Comparison of ENCODE assay signal across 23 cellular contexts in the genomic region with DNA sequence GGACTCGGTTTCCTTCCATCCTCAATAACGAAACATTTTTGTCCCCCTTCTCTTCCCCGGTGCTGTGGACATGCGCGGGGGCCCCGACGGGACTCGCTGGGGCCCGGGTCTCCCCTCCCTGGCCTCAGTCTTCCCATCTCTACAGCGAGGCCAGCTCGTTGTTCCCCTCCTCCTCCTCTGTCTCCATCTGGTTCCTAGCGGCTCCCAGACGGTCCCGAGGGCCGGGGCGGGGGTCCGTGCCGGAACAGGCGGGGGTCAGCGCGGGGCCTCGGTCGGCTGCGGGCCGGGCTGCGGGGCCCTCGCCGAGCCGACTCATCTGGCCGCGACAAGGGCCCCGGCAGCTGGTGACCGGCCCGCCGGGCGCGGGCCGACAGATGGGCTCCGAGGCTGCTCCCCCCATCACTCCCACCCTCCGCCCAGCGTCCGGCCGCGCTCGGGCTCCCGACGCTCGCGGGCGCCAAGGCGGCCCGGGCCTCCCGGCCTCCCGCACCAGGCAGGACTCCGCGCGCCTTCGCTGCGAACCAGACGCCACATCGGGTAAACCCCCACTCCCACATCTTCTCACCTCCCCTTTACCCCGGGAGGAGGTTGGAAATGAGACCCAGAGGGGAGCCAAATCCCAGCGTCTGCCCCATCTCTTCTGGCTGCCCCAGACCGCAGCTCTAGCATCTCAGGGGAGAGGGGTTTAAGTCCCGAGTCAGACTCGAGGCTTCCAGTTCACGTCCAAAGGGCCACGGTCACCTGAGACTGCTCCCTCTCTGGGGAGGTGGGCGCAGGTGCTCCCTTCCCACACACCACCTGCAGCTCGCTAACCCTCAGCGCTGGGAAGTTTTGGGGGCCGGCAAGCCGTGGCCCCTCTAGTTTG. TPM values are rescaled to one million over a fixed set of nuclear protein-coding genes. Genes with fewer than 3 reads are reported as not detected.
DNase-seq lines count a peak whose midpoint lies in the region; ATAC-seq, FAIRE-seq and TF ChIP-seq lines count a peak whose summit lies in the region.
"Had no signal": no experiment of that assay in that cellular context is flagged by ENCODE, and none has a peak within 500 bp of the region (broad histone marks: within the 10 kb centered on the region; RNA-seq: fewer than 3 reads in every experiment).

No MANE protein-coding gene starts in this region.

- ATAC-seq in upper lobe of right lung (no peak), HG03097 (IDR thresholded peaks at IDR 0.05; ENCODE audit: low FRiP score, unreplicated experiment) (no peak)
- ATAC-seq: natural killer cell had no signal

- H4K20me1 ChIP-seq in astrocyte (ENCODE audit: insufficient read depth, low read length), result peaks cover 73% of the 10 kb centered on the region

- H3K4me3 ChIP-seq in astrocyte (ENCODE audit: insufficient read depth, low read depth, low read length), result no peak overlapping the region
- H3K4me3 ChIP-seq in iPS-15b (ENCODE audit: low read depth, low read length), result peak overlapping the region; percentile 46
- no peak overlapping the region for H3K4me3 ChIP-seq in upper lobe of right lung
- H3K4me3 ChIP-seq: thyroid gland had no signal

- peaks cover 3% of the 10 kb centered on the region for H3K36me3 ChIP-seq in astrocyte (ENCODE audit: insufficient read depth, low read length)
- peaks cover 9% of the 10 kb centered on the region for H3K36me3 ChIP-seq in iPS-15b (ENCODE audit: control insufficient read depth, insufficient read depth, low read length)
- H3K36me3 ChIP-seq in upper lobe of right lung, result peaks cover 12% of the 10 kb centered on the region

- peaks cover 15% of the 10 kb centered on the region for H3K36me3 Mint-ChIP-seq in astrocyte (ENCODE audit: low read depth, unreplicated experiment)
- H3K36me3 Mint-ChIP-seq: activated naive CD8-positive, alpha-beta T cell treated with anti-CD3 and anti-CD28 coated beads, Interleukin-2, amount 10 ng/mL, durations not matched to agents 7 days and 5 days; natural killer cell had no signal

- peaks cover 6% of the 10 kb centered on the region for H3K9me3 Mint-ChIP-seq in astrocyte (ENCODE audit: unreplicated experiment)
- H3K9me3 Mint-ChIP-seq: activated naive CD8-positive, alpha-beta T cell treated with anti-CD3 and anti-CD28 coated beads, Interleukin-2, amount 10 ng/mL, durations not matched to agents 7 days and 5 days; dendritic cell treated with granulocyte-macrophage colony-stimulating factor and Interleukin-4, amounts not matched to agents 40 ng/mL and 50 ng/mL, for 4 days; natural killer cell; stimulated activated memory B cell treated with anti-CD40 and anti-IgM and Interleukin-4, amounts not matched to agents 10 μg/mL and 1 μg/mL and 100 μg/mL, for 72 hours had no signal

- H3K9me3 ChIP-seq in astrocyte (ENCODE audit: insufficient read depth, low read depth, low read length), result peaks cover 6% of the 10 kb centered on the region
- H3K9me3 ChIP-seq in iPS-15b (ENCODE audit: control insufficient read depth, insufficient read depth, low read length), result no peaks in the 10 kb centered on the region
- no peaks in the 10 kb centered on the region for H3K9me3 ChIP-seq in upper lobe of right lung
- H3K9me3 ChIP-seq: BE2C, thyroid gland had no signal

- H3K9ac ChIP-seq in astrocyte (ENCODE audit: low read length) (no peak overlapping the region), iPS-15b (ENCODE audit: low read depth, low read length) (no peak overlapping the region)

- H3K27me3 ChIP-seq in astrocyte (ENCODE audit: insufficient read depth, low read length) (peaks cover 67% of the 10 kb centered on the region), iPS-15b (ENCODE audit: control insufficient read depth, insufficient read depth, low read length) (peaks cover 67% of the 10 kb centered on the region), upper lobe of right lung (peaks cover 73% of the 10 kb centered on the region)

- H3K4me1 Mint-ChIP-seq in astrocyte (ENCODE audit: low read depth, unreplicated experiment), result peaks cover 11% of the 10 kb centered on the region

- no peaks in the 10 kb centered on the region for H3K79me2 ChIP-seq in astrocyte (ENCODE audit: insufficient read depth, low read length)

- TF ChIP-seq CTCF in astrocyte (IDR thresholded peaks at IDR 0.05; ENCODE audit: insufficient read depth, low read depth, low read length), result no peak
- TF ChIP-seq CTCF in upper lobe of right lung (IDR thresholded peaks at IDR 0.05), result no peak

- H3K4me1 ChIP-seq in astrocyte (ENCODE audit: insufficient read depth, low read length) (no peaks in the 10 kb centered on the region), iPS-15b (ENCODE audit: control insufficient read depth, insufficient read depth, low read length) (peaks cover 26% of the 10 kb centered on the region), upper lobe of right lung (peaks cover 4% of the 10 kb centered on the region)
- H3K4me1 ChIP-seq: BE2C had no signal

- H3K4me3 Mint-ChIP-seq in astrocyte (ENCODE audit: unreplicated experiment), result no peak overlapping the region
- H3K4me3 Mint-ChIP-seq: activated naive CD8-positive, alpha-beta T cell treated with anti-CD3 and anti-CD28 coated beads, Interleukin-2, amount 10 ng/mL, durations not matched to agents 7 days and 5 days; dendritic cell treated with granulocyte-macrophage colony-stimulating factor and Interleukin-4, amounts not matched to agents 40 ng/mL and 50 ng/mL, for 4 days; natural killer cell; stimulated activated memory B cell treated with anti-CD40 and anti-IgM and Interleukin-4, amounts not matched to agents 10 μg/mL and 1 μg/mL and 100 μg/mL, for 72 hours had no signal

- intact Hi-C loops in posterior vena cava (cut with DNase I), result no loop called here
- intact Hi-C loops in upper lobe of right lung (cut with DNase I), result no loop called here

- no peak for FAIRE-seq in astrocyte (lab: Jason Lieb, UNC)

- H3K27ac Mint-ChIP-seq in astrocyte (ENCODE audit: unreplicated experiment), result no peak overlapping the region
- H3K27ac Mint-ChIP-seq: activated naive CD8-positive, alpha-beta T cell treated with anti-CD3 and anti-CD28 coated beads, Interleukin-2, amount 10 ng/mL, durations not matched to agents 7 days and 5 days; dendritic cell treated with granulocyte-macrophage colony-stimulating factor and Interleukin-4, amounts not matched to agents 40 ng/mL and 50 ng/mL, for 4 days; natural killer cell; stimulated activated memory B cell treated with anti-CD40 and anti-IgM and Interleukin-4, amounts not matched to agents 10 μg/mL and 1 μg/mL and 100 μg/mL, for 72 hours had no signal

- H3K4me2 ChIP-seq in astrocyte (ENCODE audit: low read length), result peak overlapping the region; percentile 39

- DNase-seq in NCI-H2171 treated with DMSO at 0.1 percent for 48 hours (lab: John Stamatoyannopoulos, UW) (peak; percentile 22), NCI-H2171 (lab: John Stamatoyannopoulos, UW) (no peak), astrocyte (ENCODE audit: low read depth) (no peak), posterior vena cava (ENCODE audit: low spot score) (peak; percentile 50), upper lobe of right lung (no peak), UCSD-AML1 (lab: John Stamatoyannopoulos, UW; ENCODE audit: unreplicated experiment) (no peak)
- DNase-seq: 8988T; activated CD4-positive, CD25-positive, alpha-beta regulatory T cell; BE2C; islet precursor cell; mammary epithelial cell; natural killer cell; NCI-H187; SHP77 treated with DMSO at 0.1 percent for 48 hours; T-helper 2 cell; thyroid gland had no signal

- H2AFZ ChIP-seq in astrocyte (ENCODE audit: low read depth, low read length), result no peak overlapping the region

- H3K27me3 Mint-ChIP-seq in astrocyte (ENCODE audit: low read depth, unreplicated experiment), result peaks cover 53% of the 10 kb centered on the region

- H3K27ac ChIP-seq in astrocyte (ENCODE audit: low read depth, low read length) (no peak overlapping the region), upper lobe of right lung (no peak overlapping the region)
- H3K27ac ChIP-seq: thyroid gland had no signal

RNA-seq across cellular contexts. Expression of a gene that starts 8.1 kb away (rescaled TPM):
- not detected in 2 replicates for total RNA-seq in astrocyte
- not detected for total RNA-seq in posterior vena cava
- total RNA-seq in upper lobe of right lung, result not detected
- total RNA-seq: activated naive CD8-positive, alpha-beta T cell treated with anti-CD3 and anti-CD28 coated beads, Interleukin-2, amount 10 ng/mL, durations not matched to agents 7 days and 5 days; esophagus mucosa; mammary epithelial cell; natural killer cell; NCI-H460; thyroid gland had no signal

Comparison
In these comparisons a context has a peak if more than half of its experiments do, and no peak if none do; other contexts are left out.
1. DNase-seq: peak in NCI-H2171 treated with DMSO at 0.1 percent for 48 hours (single experiment) and posterior vena cava (single experiment); none in NCI-H2171 (single experiment), astrocyte (single experiment), upper lobe of right lung (single experiment) and UCSD-AML1 (single experiment).